Comparison of ENCODE assay signal across 9 cellular contexts in the genomic region with DNA sequence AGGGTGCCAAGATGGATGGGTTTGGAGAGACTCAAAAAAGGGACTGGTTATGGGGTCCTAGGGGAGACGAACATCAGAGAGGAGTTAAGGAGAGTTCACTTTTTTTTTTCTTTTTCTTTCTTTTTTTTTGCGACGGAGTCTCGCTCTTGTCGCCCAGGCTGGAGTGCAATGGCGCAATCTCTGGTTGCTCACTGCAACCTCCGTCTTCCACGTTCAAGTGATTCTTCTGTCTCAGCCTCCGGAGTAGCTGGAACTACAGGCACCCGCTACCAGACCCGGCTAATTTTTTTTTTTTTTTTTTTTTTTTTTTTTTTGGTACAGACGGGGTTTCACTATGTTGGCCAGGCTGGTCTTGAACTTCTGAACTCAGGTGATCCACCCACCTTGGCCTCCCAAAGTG. TPM values are rescaled to one million over a fixed set of nuclear protein-coding genes. Genes with fewer than 3 reads are reported as not detected.
A peak's percentile ranks its signal among the peaks of the same experiment; 100 is the strongest.
DNase-seq lines count a peak whose midpoint lies in the region; ATAC-seq, FAIRE-seq and TF ChIP-seq lines count a peak whose summit lies in the region.
"Had no signal": no experiment of that assay in that cellular context is flagged by ENCODE, and none has a peak within 500 bp of the region (broad histone marks: within the 10 kb centered on the region; RNA-seq: fewer than 3 reads in every experiment).

No MANE protein-coding gene starts in this region.

- H3K9me3 Mint-ChIP-seq in Calu3 (ENCODE audit: low read depth, unreplicated experiment): no peaks in the 10 kb centered on the region
- no peaks in the 10 kb centered on the region for H3K9me3 Mint-ChIP-seq in endothelial cell (ENCODE audit: unreplicated experiment)

- DNase-seq in Calu3: no peak
- DNase-seq in NOMO-1 treated with dmso at 0.1 percent for 144 hours (lab: John Stamatoyannopoulos, UW; ENCODE audit: unreplicated experiment): peak; percentile 29
- DNase-seq in endothelial cell (ENCODE audit: low spot score): no peak
- DNase-seq in pancreas: no peak
- no peak for DNase-seq in activated effector memory CD4-positive, alpha-beta T cell treated with Interleukin-2 at 50 U/mL for 16 hours
- DNase-seq in adrenal gland: no peak

- intact Hi-C loops in Calu3 (cut with micrococcal nuclease; ENCODE audit: unreplicated experiment) (loop anchor here (5.0 kb wide), 1 partner anchor 58 kb away; no protein-coding TSS in a partner anchor), pancreas (cut with DNase I) (no loop called here), adrenal gland (cut with DNase I) (no loop called here)

- H3K4me3 Mint-ChIP-seq in Calu3 (ENCODE audit: low read depth, unreplicated experiment) (peak overlapping the region; percentile 79), endothelial cell (ENCODE audit: unreplicated experiment) (peak overlapping the region; percentile 92)

- H3K27me3 ChIP-seq in pancreas: no peaks in the 10 kb centered on the region
- peaks cover 27% of the 10 kb centered on the region for H3K27me3 ChIP-seq in adrenal gland

- H3K4me1 ChIP-seq in pancreas: peaks cover 0 to 25% (median 16%) of the 10 kb centered on the region in 3 donors
- peaks cover 7 to 15% of the 10 kb centered on the region in 2 donors for H3K4me1 ChIP-seq in adrenal gland (replicated peaks in 1 of 2)

- TF ChIP-seq POLR2A in adrenal gland (IDR thresholded peaks at IDR 0.05): no peak

- FAIRE-seq in pancreas (lab: Jason Lieb, UNC): no peak

- peak overlapping the region; percentile 73 to 89 (median 77) for H3K4me3 ChIP-seq in pancreas
- H3K4me3 ChIP-seq in adrenal gland: peak overlapping the region in 1 of 4 donors; percentile 57

- 13% methylated on average over 12 of the region's 12 CpGs for WGBS in pancreas, 2 donors
- WGBS in adrenal gland, 4 donors: 52 to 68% (median 55%) methylated on average over 12 of the region's 12 CpGs

- H3K27ac Mint-ChIP-seq in Calu3 (ENCODE audit: unreplicated experiment) (peak overlapping the region; percentile 60), endothelial cell (ENCODE audit: unreplicated experiment) (peak overlapping the region; percentile 36)

- no peak for ATAC-seq in pancreas
- no peak for ATAC-seq in HG02763 (IDR thresholded peaks at IDR 0.05; ENCODE audit: unreplicated experiment)
- ATAC-seq in GM19455 (IDR thresholded peaks at IDR 0.05; ENCODE audit: unreplicated experiment): no peak

- H3K9me3 ChIP-seq in pancreas (no peaks in the 10 kb centered on the region), adrenal gland (replicated peaks in 1 of 3) (no peaks in the 10 kb centered on the region)

- CTCF ChIA-PET in Calu3 (lab: Charles Lee): interaction anchor here (1.2 kb wide), 1 partner anchor 47 kb away, joined by 3 read pairs; no protein-coding TSS in a partner anchor

- H3K4me1 Mint-ChIP-seq in Calu3 (ENCODE audit: low read depth, unreplicated experiment): peaks cover 10% of the 10 kb centered on the region
- H3K4me1 Mint-ChIP-seq in endothelial cell (ENCODE audit: unreplicated experiment): peaks cover 26% of the 10 kb centered on the region

- no TSS peak for BruUV-seq in Calu3 (replicated peaks; lab: Mats Ljungman, UMichigan)

- H3K36me3 ChIP-seq in pancreas (no peaks in the 10 kb centered on the region), adrenal gland (replicated peaks in 1 of 2) (no peaks in the 10 kb centered on the region)

- H3K27ac ChIP-seq in pancreas (peak overlapping the region; percentile 77 to 94 (median 86)), adrenal gland (no peak overlapping the region)
- H3K27ac ChIP-seq: KMS-11 had no signal

- peaks cover 41% of the 10 kb centered on the region for H3K36me3 Mint-ChIP-seq in Calu3 (ENCODE audit: insufficient read depth, unreplicated experiment)
- peaks cover 5% of the 10 kb centered on the region for H3K36me3 Mint-ChIP-seq in endothelial cell (ENCODE audit: low read depth, unreplicated experiment)

- no peak for TF ChIP-seq CTCF in Calu3 (IDR thresholded peaks at IDR 0.05; ENCODE audit: unreplicated experiment)
- no peak for TF ChIP-seq CTCF in endothelial cell (IDR thresholded peaks at IDR 0.05; ENCODE audit: unreplicated experiment)
- TF ChIP-seq CTCF in pancreas (IDR thresholded peaks at IDR 0.05): no peak
- no peak for TF ChIP-seq CTCF in adrenal gland (IDR thresholded peaks at IDR 0.05)

- H3K27me3 Mint-ChIP-seq in Calu3 (ENCODE audit: unreplicated experiment) (no peaks in the 10 kb centered on the region), endothelial cell (ENCODE audit: unreplicated experiment) (peaks cover 20% of the 10 kb centered on the region)

RNA-seq across cellular contexts. Expression of a gene that starts 1.2 kb away (rescaled TPM):
- total RNA-seq in Calu3 (2022) (93.7 and 98.4 TPM in 2 replicates), endothelial cell (ENCODE audit: unreplicated experiment) (28.6 TPM), pancreas (100 to 1,000 TPM in 1 of 6 donors, 10 to 100 TPM in 5; 39.6 to 123 (median 51.1) TPM), adrenal gland (1 to 10 TPM in 6 of 8 donors, under 1 TPM in 2; 0.67 to 5.1 (median 1.6) TPM)
- polyA plus RNA-seq in pancreas (10 to 100 TPM; 39.3 to 67.1 TPM), adrenal gland (1 to 10 TPM in 2 of 3 donors, under 1 TPM in 1; 0.46 to 1.3 (median 1.1) TPM)

RNA-seq across cellular contexts. Expression of a gene that starts 16.5 kb away (rescaled TPM):
- total RNA-seq in Calu3 (2022) (0.51 and 1.7 TPM in 2 replicates), endothelial cell (ENCODE audit: unreplicated experiment) (not detected), pancreas (under 1 TPM in 2 of 6 donors, not detected in 4; 0.23 to 0.37 TPM), adrenal gland (not detected)
- polyA plus RNA-seq in pancreas (1 to 10 TPM in 1 of 2 donors, under 1 TPM in 1; 0.72 to 2.6 TPM), adrenal gland (not detected)

RNA-seq across cellular contexts. Expression of a gene that starts 29.0 kb away (rescaled TPM):
- total RNA-seq in Calu3 (2022): 4.2 and 4.9 TPM in 2 replicates
- 1.4 TPM for total RNA-seq in endothelial cell (ENCODE audit: unreplicated experiment)
- total RNA-seq in pancreas: 10 to 100 TPM in 4 of 6 donors, 1 to 10 TPM in 2; 3.5 to 19.8 (median 10.9) TPM
- 10 to 100 TPM in 1 of 2 donors, 1 to 10 TPM in 1; 8.1 to 11.9 TPM for polyA plus RNA-seq in pancreas
- total RNA-seq in adrenal gland: under 1 TPM in 2 of 8 donors, not detected in 6; 0.11 to 0.34 TPM
- under 1 TPM in 2 of 3 donors, not detected in 1; 0.13 to 0.16 TPM for polyA plus RNA-seq in adrenal gland

RNA-seq across cellular contexts. Expression of a gene that starts 37.8 kb away (rescaled TPM):
- total RNA-seq in Calu3 (2022): 15.2 and 17.4 TPM in 2 replicates
- 55.6 TPM for total RNA-seq in endothelial cell (ENCODE audit: unreplicated experiment)
- total RNA-seq in pancreas: 10 to 100 TPM; 12.2 to 23.1 (median 14.8) TPM
- 10 to 100 TPM; 54.9 to 57.6 TPM for polyA plus RNA-seq in pancreas
- 10 to 100 TPM; 27.4 to 88.6 (median 39.4) TPM for total RNA-seq in adrenal gland
- polyA plus RNA-seq in adrenal gland: 100 to 1,000 TPM in 2 of 3 donors, 10 to 100 TPM in 1; 33.0 to 174 (median 170) TPM

RNA-seq across cellular contexts. Expression of a gene that starts 38.1 kb away (rescaled TPM):
- total RNA-seq in Calu3 (2022): 13.9 and 14.9 TPM in 2 replicates
- total RNA-seq in endothelial cell (ENCODE audit: unreplicated experiment): 31.5 TPM
- 10 to 100 TPM in 2 of 6 donors, 1 to 10 TPM in 4; 7.4 to 14.4 (median 8.2) TPM for total RNA-seq in pancreas
- polyA plus RNA-seq in pancreas: 10 to 100 TPM; 19.0 to 27.3 TPM
- total RNA-seq in adrenal gland: 10 to 100 TPM; 11.0 to 35.1 (median 28.8) TPM
- polyA plus RNA-seq in adrenal gland: 10 to 100 TPM; 12.0 to 25.3 (median 24.1) TPM

Comparison
In these comparisons a context has a peak if more than half of its experiments do, and no peak if none do; other contexts are left out.
1. H3K27ac ChIP-seq: peak in pancreas (4 of 4); none in adrenal gland (0 of 5).